9 cellular contexts compared by ENCODE assay signal in genomic region chr10:123391275-123392028, GRCh38.
DNase-seq lines count a peak whose midpoint lies in the region; ATAC-seq and TF ChIP-seq lines count a peak whose summit lies in the region.
"Had no signal": no experiment of that assay in that cellular context is flagged by ENCODE, and none has a peak within 500 bp of the region (broad histone marks: within the 10 kb centered on the region; RNA-seq: fewer than 3 reads in every experiment).

No MANE protein-coding gene starts in this region.

- DNase-seq in GM10266 (ENCODE audit: extremely low spot score) (peak; percentile 55), NCI-H2196 (lab: John Stamatoyannopoulos, UW; ENCODE audit: unreplicated experiment) (no peak), OCI-M1 (lab: John Stamatoyannopoulos, UW) (no peak)
- DNase-seq: NCI-H146 had no signal

- peak; percentile 44 for ATAC-seq in GM19395 (IDR thresholded peaks at IDR 0.05; ENCODE audit: unreplicated experiment)
- peak; percentile 34 for ATAC-seq in HG02798 (IDR thresholded peaks at IDR 0.05; ENCODE audit: poor library complexity, unreplicated experiment)
- ATAC-seq in HG03558 (IDR thresholded peaks at IDR 0.05; ENCODE audit: extremely low read depth, unreplicated experiment), result peak; percentile 10
- ATAC-seq in HG03457 (IDR thresholded peaks at IDR 0.05; ENCODE audit: unreplicated experiment), result no peak
- ATAC-seq in HG03025 (IDR thresholded peaks at IDR 0.05; ENCODE audit: low FRiP score, unreplicated experiment), result no peak

- no peak for TF ChIP-seq CTCF in GM10266 (IDR thresholded peaks at IDR 0.05; ENCODE audit: control insufficient read depth, insufficient read depth, low read depth, missing control alignments)

Comparison
In these comparisons a context has a peak if more than half of its experiments do, and no peak if none do; other contexts are left out.
1. ATAC-seq: peak in GM19395 (single experiment), HG02798 (single experiment) and HG03558 (single experiment); none in HG03457 (single experiment) and HG03025 (single experiment).